1 cellular context compared by ENCODE assay signal in genomic region chr3:174620138-174620537, GRCh38.
TF ChIP-seq lines count a peak whose summit lies in the region.

No MANE protein-coding gene starts in this region.

TF ChIP-seq in WTC11, 78 proteins besides CTCF, POLR2A, EP300 and RAD21 (continued from another document):
- TF ChIP-seq, protein P1, sequence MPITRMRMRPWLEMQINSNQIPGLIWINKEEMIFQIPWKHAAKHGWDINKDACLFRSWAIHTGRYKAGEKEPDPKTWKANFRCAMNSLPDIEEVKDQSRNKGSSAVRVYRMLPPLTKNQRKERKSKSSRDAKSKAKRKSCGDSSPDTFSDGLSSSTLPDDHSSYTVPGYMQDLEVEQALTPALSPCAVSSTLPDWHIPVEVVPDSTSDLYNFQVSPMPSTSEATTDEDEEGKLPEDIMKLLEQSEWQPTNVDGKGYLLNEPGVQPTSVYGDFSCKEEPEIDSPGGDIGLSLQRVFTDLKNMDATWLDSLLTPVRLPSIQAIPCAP (CRISPR knock-in tag; IDR thresholded peaks at IDR 0.05): no peak
- TF ChIP-seq, protein P2, sequence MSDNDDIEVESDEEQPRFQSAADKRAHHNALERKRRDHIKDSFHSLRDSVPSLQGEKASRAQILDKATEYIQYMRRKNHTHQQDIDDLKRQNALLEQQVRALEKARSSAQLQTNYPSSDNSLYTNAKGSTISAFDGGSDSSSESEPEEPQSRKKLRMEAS (CRISPR knock-in tag; IDR thresholded peaks at IDR 0.05): no peak
- TF ChIP-seq PREB (CRISPR knock-in tag; IDR thresholded peaks at IDR 0.05; ENCODE audit: borderline replicate concordance): no peak
- TF ChIP-seq, protein P3, sequence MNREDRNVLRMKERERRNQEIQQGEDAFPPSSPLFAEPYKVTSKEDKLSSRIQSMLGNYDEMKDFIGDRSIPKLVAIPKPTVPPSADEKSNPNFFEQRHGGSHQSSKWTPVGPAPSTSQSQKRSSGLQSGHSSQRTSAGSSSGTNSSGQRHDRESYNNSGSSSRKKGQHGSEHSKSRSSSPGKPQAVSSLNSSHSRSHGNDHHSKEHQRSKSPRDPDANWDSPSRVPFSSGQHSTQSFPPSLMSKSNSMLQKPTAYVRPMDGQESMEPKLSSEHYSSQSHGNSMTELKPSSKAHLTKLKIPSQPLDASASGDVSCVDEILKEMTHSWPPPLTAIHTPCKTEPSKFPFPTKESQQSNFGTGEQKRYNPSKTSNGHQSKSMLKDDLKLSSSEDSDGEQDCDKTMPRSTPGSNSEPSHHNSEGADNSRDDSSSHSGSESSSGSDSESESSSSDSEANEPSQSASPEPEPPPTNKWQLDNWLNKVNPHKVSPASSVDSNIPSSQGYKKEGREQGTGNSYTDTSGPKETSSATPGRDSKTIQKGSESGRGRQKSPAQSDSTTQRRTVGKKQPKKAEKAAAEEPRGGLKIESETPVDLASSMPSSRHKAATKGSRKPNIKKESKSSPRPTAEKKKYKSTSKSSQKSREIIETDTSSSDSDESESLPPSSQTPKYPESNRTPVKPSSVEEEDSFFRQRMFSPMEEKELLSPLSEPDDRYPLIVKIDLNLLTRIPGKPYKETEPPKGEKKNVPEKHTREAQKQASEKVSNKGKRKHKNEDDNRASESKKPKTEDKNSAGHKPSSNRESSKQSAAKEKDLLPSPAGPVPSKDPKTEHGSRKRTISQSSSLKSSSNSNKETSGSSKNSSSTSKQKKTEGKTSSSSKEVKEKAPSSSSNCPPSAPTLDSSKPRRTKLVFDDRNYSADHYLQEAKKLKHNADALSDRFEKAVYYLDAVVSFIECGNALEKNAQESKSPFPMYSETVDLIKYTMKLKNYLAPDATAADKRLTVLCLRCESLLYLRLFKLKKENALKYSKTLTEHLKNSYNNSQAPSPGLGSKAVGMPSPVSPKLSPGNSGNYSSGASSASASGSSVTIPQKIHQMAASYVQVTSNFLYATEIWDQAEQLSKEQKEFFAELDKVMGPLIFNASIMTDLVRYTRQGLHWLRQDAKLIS (CRISPR knock-in tag; IDR thresholded peaks at IDR 0.05; ENCODE audit: borderline replicate concordance): no peak
- TF ChIP-seq ZNF317 (CRISPR knock-in tag; IDR thresholded peaks at IDR 0.05; ENCODE audit: borderline replicate concordance, low read depth): no peak
- TF ChIP-seq ZNF219 (CRISPR knock-in tag; IDR thresholded peaks at IDR 0.05; ENCODE audit: borderline replicate concordance): no peak
